ENCODE assay signal across 16 cellular contexts in the genomic region with DNA sequence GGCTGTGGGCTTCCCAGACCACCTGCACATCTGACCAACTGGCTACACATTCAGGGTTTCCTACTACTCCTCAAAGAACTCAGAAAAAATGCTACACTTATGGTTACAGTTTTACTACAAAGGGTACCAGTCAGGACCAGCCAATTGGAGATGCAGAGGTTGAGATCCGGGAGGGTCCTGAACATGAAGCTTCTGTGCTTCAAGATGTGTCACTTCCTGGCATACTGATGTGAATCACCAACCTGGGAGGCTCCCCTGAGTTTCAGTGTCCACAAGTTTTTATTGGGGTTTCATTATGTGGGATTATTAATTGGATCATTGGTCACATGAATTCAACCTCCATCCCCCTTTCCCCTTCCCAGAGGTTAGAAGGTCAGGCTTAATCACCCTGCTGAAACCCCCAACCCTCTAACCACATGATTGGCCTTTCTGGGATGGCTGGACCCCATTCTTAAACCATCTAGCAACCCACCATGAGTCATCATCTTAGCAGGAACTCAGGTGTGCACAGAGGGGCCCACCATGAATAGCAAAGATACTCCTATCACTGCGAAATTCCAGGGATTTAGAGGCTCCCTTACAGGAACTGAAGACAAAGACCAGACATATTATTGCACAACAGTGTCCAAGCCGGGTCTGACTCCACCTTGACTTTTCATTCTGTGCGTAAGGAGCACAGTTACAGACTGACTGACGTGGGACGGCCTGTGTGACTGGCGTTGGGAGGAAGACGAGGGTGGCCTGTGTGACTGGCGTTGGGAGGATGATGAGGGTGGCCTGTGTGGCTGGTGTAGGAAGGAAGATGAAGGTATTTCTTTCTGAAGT.
"Had no signal": no experiment of that assay in that cellular context is flagged by ENCODE, and none has a peak within 500 bp of the region (broad histone marks: within the 10 kb centered on the region; RNA-seq: fewer than 3 reads in every experiment).

No MANE protein-coding gene starts in this region.

- ATAC-seq: esophagus mucosa, left ventricle myocardium superior, T-helper 17 cell had no signal

- H3K27me3 ChIP-seq: uterus had no signal

- H3K79me2 ChIP-seq: parathyroid adenoma had no signal

- H3K4me3 ChIP-seq: uterus had no signal

- H3K9ac ChIP-seq: parathyroid adenoma had no signal

- H3K9me3 ChIP-seq: uterus had no signal

- H3K36me3 ChIP-seq: uterus had no signal

- H3K27ac ChIP-seq: parathyroid adenoma, uterus had no signal

- DNase-seq: activated CD4-positive, alpha-beta T cell treated with anti-CD3 and anti-CD28 coated beads, Interleukin-2, amount 50 U/mL, for 1 hour; activated CD4-positive, CD25-positive, alpha-beta regulatory T cell; activated naive CD4-positive, alpha-beta T cell treated with anti-CD3 and anti-CD28 coated beads, Interleukin-2, amount 50 U/mL, for 16 hours; activated T-cell treated with anti-CD3 and anti-CD28 coated beads, Interleukin-2, amount 50 U/mL, for 1 hour; amygdala; cerebellar nuclear complex; endodermal cell; head of caudate nucleus; left ventricle myocardium superior; retina; T-helper 17 cell; uterus had no signal

- FAIRE-seq: islet of Langerhans, TTC549 had no signal

- H3K4me1 ChIP-seq: parathyroid adenoma, uterus had no signal

- H2AFZ ChIP-seq: parathyroid adenoma had no signal
